In genomic region chrX:1378306-1378758, GRCh38 we compare ENCODE assay signal across 18 cellular contexts. TPM values are rescaled to one million over a fixed set of nuclear protein-coding genes. Genes with fewer than 3 reads are reported as not detected.
A peak's percentile ranks its signal among the peaks of the same experiment; 100 is the strongest.
DNase-seq lines count a peak whose midpoint lies in the region; ATAC-seq lines count a peak whose summit lies in the region.
"Had no signal": no experiment of that assay in that cellular context is flagged by ENCODE, and none has a peak within 500 bp of the region (broad histone marks: within the 10 kb centered on the region; RNA-seq: fewer than 3 reads in every experiment).

No MANE protein-coding gene starts in this region.

- no peaks in the 10 kb centered on the region for H3K9me3 ChIP-seq in T-helper 17 cell (ENCODE audit: control insufficient read depth, low read length, poor library complexity, severe bottlenecking)
- H3K9me3 ChIP-seq: vagina had no signal

- no peaks in the 10 kb centered on the region for H3K27me3 Mint-ChIP-seq in activated naive CD4-positive, alpha-beta T cell treated with anti-CD3 and anti-CD28 coated beads, Interleukin-2, amount 50 U/mL, for 24 hours
- no peaks in the 10 kb centered on the region for H3K27me3 Mint-ChIP-seq in T-helper 17 cell
- H3K27me3 Mint-ChIP-seq in natural killer cell treated with Interleukin-12 subunit alpha and Interleukin-12 subunit beta and Interleukin-15 and Interleukin-18, amount 100 ng/mL, for 72 hours = no peaks in the 10 kb centered on the region
- H3K27me3 Mint-ChIP-seq: brain; CD4-positive, alpha-beta T cell had no signal

- H3K4me3 Mint-ChIP-seq in activated naive CD4-positive, alpha-beta T cell treated with anti-CD3 and anti-CD28 coated beads, Interleukin-2, amount 50 U/mL, for 24 hours = no peak overlapping the region
- H3K4me3 Mint-ChIP-seq in T-helper 17 cell = peak overlapping the region; percentile 41
- H3K4me3 Mint-ChIP-seq in natural killer cell treated with Interleukin-12 subunit alpha and Interleukin-12 subunit beta and Interleukin-15 and Interleukin-18, amount 100 ng/mL, for 72 hours = no peak overlapping the region
- H3K4me3 Mint-ChIP-seq: brain; CD4-positive, alpha-beta T cell had no signal

- H3K4me1 Mint-ChIP-seq in activated naive CD4-positive, alpha-beta T cell treated with anti-CD3 and anti-CD28 coated beads, Interleukin-2, amount 50 U/mL, for 24 hours = peaks cover 4% of the 10 kb centered on the region
- peaks cover 4% of the 10 kb centered on the region for H3K4me1 Mint-ChIP-seq in T-helper 17 cell
- peaks cover 0 to 3% of the 10 kb centered on the region in 2 donors for H3K4me1 Mint-ChIP-seq in natural killer cell treated with Interleukin-12 subunit alpha and Interleukin-12 subunit beta and Interleukin-15 and Interleukin-18, amount 100 ng/mL, for 72 hours (ENCODE audit: low read depth in 2 of 2)
- H3K4me1 Mint-ChIP-seq: brain had no signal

- no peak for DNase-seq in activated naive CD4-positive, alpha-beta T cell treated with anti-CD3 and anti-CD28 coated beads, Interleukin-2, amount 50 U/mL, for 16 hours
- no peak for DNase-seq in T-helper 17 cell
- DNase-seq in natural killer cell treated with Interleukin-12 subunit alpha and Interleukin-12 subunit beta and Interleukin-15 and Interleukin-18, amount 100 ng/mL, for 72 hours (ENCODE audit: low spot score) = no peak
- no peak for DNase-seq in NCI-H226
- DNase-seq in nucleus accumbens (lab: John Stamatoyannopoulos, UW) = no peak
- DNase-seq: CD4-positive, alpha-beta T cell; cortex of kidney; DMS79; NCI-H1048; NCI-H2081; NCI-H510A treated with DMSO at 0.1 percent for 48 hours; SW 1271 had no signal

- H3K9me3 Mint-ChIP-seq in activated naive CD4-positive, alpha-beta T cell treated with anti-CD3 and anti-CD28 coated beads, Interleukin-2, amount 50 U/mL, for 24 hours = no peaks in the 10 kb centered on the region
- H3K9me3 Mint-ChIP-seq in natural killer cell treated with Interleukin-12 subunit alpha and Interleukin-12 subunit beta and Interleukin-15 and Interleukin-18, amount 100 ng/mL, for 72 hours = no peaks in the 10 kb centered on the region
- H3K9me3 Mint-ChIP-seq: brain; CD4-positive, alpha-beta T cell had no signal

- ATAC-seq in T-helper 17 cell (no peak), HG02885 (IDR thresholded peaks at IDR 0.05; ENCODE audit: poor library complexity, unreplicated experiment) (no peak), GM19397 (IDR thresholded peaks at IDR 0.05; ENCODE audit: unreplicated experiment) (no peak)
- peak; percentile 17 to 61 for ATAC-seq in natural killer cell treated with Interleukin-12 subunit alpha and Interleukin-12 subunit beta and Interleukin-15 and Interleukin-18, amount 100 ng/mL, for 72 hours
- ATAC-seq: sciatic nerve had no signal

- peak overlapping the region; percentile 55 for H3K27ac Mint-ChIP-seq in activated naive CD4-positive, alpha-beta T cell treated with anti-CD3 and anti-CD28 coated beads, Interleukin-2, amount 50 U/mL, for 24 hours
- H3K27ac Mint-ChIP-seq in T-helper 17 cell = peak overlapping the region; percentile 82
- H3K27ac Mint-ChIP-seq in natural killer cell treated with Interleukin-12 subunit alpha and Interleukin-12 subunit beta and Interleukin-15 and Interleukin-18, amount 100 ng/mL, for 72 hours = no peak overlapping the region
- H3K27ac Mint-ChIP-seq: brain; CD4-positive, alpha-beta T cell had no signal

- H3K36me3 Mint-ChIP-seq in activated naive CD4-positive, alpha-beta T cell treated with anti-CD3 and anti-CD28 coated beads, Interleukin-2, amount 50 U/mL, for 24 hours = no peaks in the 10 kb centered on the region
- H3K36me3 Mint-ChIP-seq in T-helper 17 cell (ENCODE audit: low read depth) = no peaks in the 10 kb centered on the region
- H3K36me3 Mint-ChIP-seq in natural killer cell treated with Interleukin-12 subunit alpha and Interleukin-12 subunit beta and Interleukin-15 and Interleukin-18, amount 100 ng/mL, for 72 hours = no peaks in the 10 kb centered on the region

RNA-seq across cellular contexts. Expression of gene SLC25A6, which starts 13.6 kb away (rescaled TPM):
- 100 to 1,000 TPM; 314 to 329 TPM for total RNA-seq in T-helper 17 cell
- 100 to 1,000 TPM; 224 to 343 TPM for total RNA-seq in natural killer cell treated with Interleukin-12 subunit alpha and Interleukin-12 subunit beta and Interleukin-15 and Interleukin-18, amount 100 ng/mL, for 72 hours

RNA-seq across cellular contexts. Expression of gene IL3RA, which starts 41.7 kb away (rescaled TPM):
- total RNA-seq in T-helper 17 cell = 1 to 10 TPM in 1 of 2 donors, under 1 TPM in 1; 0.60 to 2.8 TPM
- total RNA-seq in natural killer cell treated with Interleukin-12 subunit alpha and Interleukin-12 subunit beta and Interleukin-15 and Interleukin-18, amount 100 ng/mL, for 72 hours = 10 to 100 TPM; 13.1 to 29.2 TPM

Comparison
In these comparisons a context has a peak if more than half of its experiments do, and no peak if none do; other contexts are left out.
1. H3K27ac Mint-ChIP-seq: peak in activated naive CD4-positive, alpha-beta T cell treated with anti-CD3 and anti-CD28 coated beads, Interleukin-2, amount 50 U/mL, for 24 hours (single experiment) and T-helper 17 cell (single experiment); none in natural killer cell treated with Interleukin-12 subunit alpha and Interleukin-12 subunit beta and Interleukin-15 and Interleukin-18, amount 100 ng/mL, for 72 hours (0 of 2).
2. ATAC-seq: peak in natural killer cell treated with Interleukin-12 subunit alpha and Interleukin-12 subunit beta and Interleukin-15 and Interleukin-18, amount 100 ng/mL, for 72 hours (2 of 2); none in T-helper 17 cell (single experiment), HG02885 (single experiment) and GM19397 (single experiment).